Comparison of ENCODE assay signal across 1 cellular context in genomic region chr2:112636605-112637288, GRCh38.
TF ChIP-seq lines count a peak whose summit lies in the region.

No MANE protein-coding gene starts in this region.

TF ChIP-seq in K562, 482 proteins besides CTCF, POLR2A, EP300 and RAD21 (continued from another document):
- TF ChIP-seq MNT (conservative IDR thresholded peaks at IDR 0.05), result no peak
- TF ChIP-seq SMARCA4 (IDR thresholded peaks at IDR 0.05), result no peak
- TF ChIP-seq PCBP1 (IDR thresholded peaks at IDR 0.05; ENCODE audit: low read depth, low read length, poor library complexity, severe bottlenecking), result no peak
- TF ChIP-seq TFAP4 (CRISPR knock-in tag; IDR thresholded peaks at IDR 0.05; ENCODE audit: borderline replicate concordance), result no peak
- no peak for TF ChIP-seq ZNF511 (CRISPR knock-in tag; IDR thresholded peaks at IDR 0.05)
